27 cellular contexts compared by ENCODE assay signal in the genomic region with DNA sequence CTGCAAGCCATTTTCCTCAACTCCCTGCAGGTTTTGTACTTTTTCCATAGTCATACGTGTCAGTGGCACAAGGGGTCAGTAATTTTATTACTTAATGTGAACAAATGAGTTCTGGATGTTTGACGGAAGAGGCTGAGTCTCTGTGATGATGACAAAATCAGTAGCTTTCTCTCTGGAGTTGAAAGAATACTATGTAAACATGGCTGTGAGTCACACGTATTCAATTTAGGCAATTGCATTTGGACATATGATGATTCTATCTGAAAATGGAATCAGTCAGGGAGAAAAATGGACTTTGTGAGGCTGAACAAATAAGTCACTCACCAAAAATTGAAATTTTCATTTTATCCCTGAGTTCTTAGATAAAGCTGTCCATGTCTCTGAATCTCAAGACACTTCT.
A peak's percentile ranks its signal among the peaks of the same experiment; 100 is the strongest.
DNase-seq lines count a peak whose midpoint lies in the region; ATAC-seq and TF ChIP-seq lines count a peak whose summit lies in the region.
"Had no signal": no experiment of that assay in that cellular context is flagged by ENCODE, and none has a peak within 500 bp of the region (broad histone marks: within the 10 kb centered on the region; RNA-seq: fewer than 3 reads in every experiment).

No MANE protein-coding gene starts in this region.

- H3K27me3 ChIP-seq in PC-3 (ENCODE audit: low read length) = no peaks in the 10 kb centered on the region
- H3K27me3 ChIP-seq: body of pancreas, gastroesophageal sphincter, transverse colon had no signal

- H4K20me1 ChIP-seq in PC-3 (ENCODE audit: low read length) = no peaks in the 10 kb centered on the region

- H3K4me1 ChIP-seq in PC-3 (ENCODE audit: insufficient read depth, low read length) = no peaks in the 10 kb centered on the region
- H3K4me1 ChIP-seq: body of pancreas, gastroesophageal sphincter, transverse colon had no signal

- CTCF ChIA-PET in PC-3 (lab: Charles Lee) = no interaction called here

- ATAC-seq in PC-3 = peak; percentile 89
- ATAC-seq in HG03039 (IDR thresholded peaks at IDR 0.05; ENCODE audit: unreplicated experiment) = no peak
- ATAC-seq: activated T-cell treated with anti-CD3 and anti-CD28 coated beads, Interleukin-2, amount 50 U/mL, for 72 hours; body of pancreas; gastroesophageal sphincter; natural killer cell treated with Interleukin-12 subunit alpha and Interleukin-12 subunit beta and Interleukin-15 and Interleukin-18, amount 100 ng/mL, for 72 hours; stimulated activated memory B cell treated with anti-CD40 and anti-IgM and Interleukin-4, amounts not matched to agents 10 μg/mL and 1 μg/mL and 100 μg/mL, for 72 hours; T-helper 17 cell had no signal

- H3K4me2 ChIP-seq in PC-3 (ENCODE audit: low read length) = no peak overlapping the region

- no peak overlapping the region for H3K4me3 ChIP-seq in PC-3 (ENCODE audit: low read length)
- no peak overlapping the region for H3K4me3 ChIP-seq in epithelial cell of esophagus (ENCODE audit: low read length)
- H3K4me3 ChIP-seq: body of pancreas, gastroesophageal sphincter, skin epidermis, transverse colon had no signal

- no TSS peak for BruUV-seq in PC-3 (replicated peaks; lab: Mats Ljungman, UMichigan)

- no peaks in the 10 kb centered on the region for H3K9me3 ChIP-seq in PC-3 (ENCODE audit: low read length)
- H3K9me3 ChIP-seq: body of pancreas, gastroesophageal sphincter, transverse colon had no signal

- H3K9me2 ChIP-seq in PC-3 (replicated peaks; ENCODE audit: low read length) = no peaks in the 10 kb centered on the region

- POLR2A ChIA-PET in PC-3 (lab: Charles Lee; ENCODE audit: unreplicated experiment) = no interaction called here

- no peak for TF ChIP-seq CTCF in PC-3 (conservative IDR thresholded peaks at IDR 0.05; ENCODE audit: low read depth, low read length)
- no peak for TF ChIP-seq CTCF in epithelial cell of esophagus (IDR thresholded peaks at IDR 0.05; ENCODE audit: insufficient read depth, low read depth, low read length, missing control alignments)

- DNase-seq in H4 (ENCODE audit: low spot score) (peak; percentile 2), PC-3 (peak; percentile 37), epithelial cell of esophagus (ENCODE audit: low read depth) (peak; percentile 16), non-pigmented ciliary epithelial cell (ENCODE audit: low read depth) (peak; percentile 31), posterior vena cava (ENCODE audit: low spot score) (no peak), Kasumi-1 (lab: John Stamatoyannopoulos, UW) (no peak)
- DNase-seq: activated CD4-positive, alpha-beta memory T cell treated with anti-CD3 and anti-CD28 coated beads for 36 hours; activated CD4-positive, alpha-beta T cell treated with anti-CD3 and anti-CD28 coated beads for 1 hour; activated T-cell treated with anti-CD3 and anti-CD28 coated beads, Interleukin-2, amount 50 U/mL, for 72 hours; body of pancreas; C1 segment of cervical spinal cord; COR-L47; DND-41; GOT3; HFFc6; hippocampal formation; immature natural killer cell; mammary epithelial cell; NCI-H1694 treated with DMSO at 0.1 percent for 48 hours; NCI-H2171; T-helper 17 cell; transverse colon had no signal

- H3F3A ChIP-seq in PC-3 (ENCODE audit: low read length, unreplicated experiment) = no peaks in the 10 kb centered on the region

- no peaks in the 10 kb centered on the region for H3K79me2 ChIP-seq in PC-3 (ENCODE audit: low read length)

- intact Hi-C loops in PC-3 (cut with micrococcal nuclease) = no loop called here
- intact Hi-C loops in posterior vena cava (cut with DNase I) = no loop called here

- H3K27ac ChIP-seq in PC-3 (ENCODE audit: low read length) = no peak overlapping the region
- H3K27ac ChIP-seq: body of pancreas, gastroesophageal sphincter, skin epidermis, transverse colon had no signal

- H3K36me3 ChIP-seq in PC-3 (ENCODE audit: low read depth, low read length) = no peaks in the 10 kb centered on the region
- H3K36me3 ChIP-seq: gastroesophageal sphincter, transverse colon had no signal

- H2AFZ ChIP-seq in PC-3 (ENCODE audit: low read length) = no peak overlapping the region

- no peak overlapping the region for H3K9ac ChIP-seq in PC-3 (ENCODE audit: low read length)

Comparison
In these comparisons a context has a peak if more than half of its experiments do, and no peak if none do; other contexts are left out.
1. DNase-seq: peak in H4 (single experiment), PC-3 (single experiment), epithelial cell of esophagus (single experiment) and non-pigmented ciliary epithelial cell (single experiment); none in posterior vena cava (single experiment) and Kasumi-1 (0 of 2).